In genomic region chr1:223819730-223820514, GRCh38 we compare ENCODE assay signal across 1 cellular context.
TF ChIP-seq lines count a peak whose summit lies in the region.

No MANE protein-coding gene starts in this region.

TF ChIP-seq in HepG2, 621 proteins besides CTCF, POLR2A, EP300 and RAD21 (continued from another document):
- TF ChIP-seq BCL3 (CRISPR knock-in tag; IDR thresholded peaks at IDR 0.05) (no peak), ZNF556 (CRISPR knock-in tag; IDR thresholded peaks at IDR 0.05; ENCODE audit: borderline replicate concordance) (no peak), FOXM1 (CRISPR knock-in tag; IDR thresholded peaks at IDR 0.05) (no peak), ZNF337 (CRISPR knock-in tag; IDR thresholded peaks at IDR 0.05; ENCODE audit: borderline replicate concordance, low read depth) (no peak), ZSCAN30 (CRISPR knock-in tag; IDR thresholded peaks at IDR 0.05) (no peak), ZBTB7A (CRISPR knock-in tag; IDR thresholded peaks at IDR 0.05) (no peak), FIP1L1 (IDR thresholded peaks at IDR 0.05; ENCODE audit: borderline replicate concordance, insufficient read depth, low read depth, low read length) (no peak), ESRRA (CRISPR knock-in tag; IDR thresholded peaks at IDR 0.05; ENCODE audit: low read depth) (no peak), ZNF891 (CRISPR knock-in tag; IDR thresholded peaks at IDR 0.05) (no peak), SOX5 (CRISPR knock-in tag; IDR thresholded peaks at IDR 0.05; ENCODE audit: borderline replicate concordance) (no peak), E2F1 (CRISPR knock-in tag; IDR thresholded peaks at IDR 0.05) (no peak)
